Comparison of ENCODE assay signal across 8 cellular contexts in the genomic region with DNA sequence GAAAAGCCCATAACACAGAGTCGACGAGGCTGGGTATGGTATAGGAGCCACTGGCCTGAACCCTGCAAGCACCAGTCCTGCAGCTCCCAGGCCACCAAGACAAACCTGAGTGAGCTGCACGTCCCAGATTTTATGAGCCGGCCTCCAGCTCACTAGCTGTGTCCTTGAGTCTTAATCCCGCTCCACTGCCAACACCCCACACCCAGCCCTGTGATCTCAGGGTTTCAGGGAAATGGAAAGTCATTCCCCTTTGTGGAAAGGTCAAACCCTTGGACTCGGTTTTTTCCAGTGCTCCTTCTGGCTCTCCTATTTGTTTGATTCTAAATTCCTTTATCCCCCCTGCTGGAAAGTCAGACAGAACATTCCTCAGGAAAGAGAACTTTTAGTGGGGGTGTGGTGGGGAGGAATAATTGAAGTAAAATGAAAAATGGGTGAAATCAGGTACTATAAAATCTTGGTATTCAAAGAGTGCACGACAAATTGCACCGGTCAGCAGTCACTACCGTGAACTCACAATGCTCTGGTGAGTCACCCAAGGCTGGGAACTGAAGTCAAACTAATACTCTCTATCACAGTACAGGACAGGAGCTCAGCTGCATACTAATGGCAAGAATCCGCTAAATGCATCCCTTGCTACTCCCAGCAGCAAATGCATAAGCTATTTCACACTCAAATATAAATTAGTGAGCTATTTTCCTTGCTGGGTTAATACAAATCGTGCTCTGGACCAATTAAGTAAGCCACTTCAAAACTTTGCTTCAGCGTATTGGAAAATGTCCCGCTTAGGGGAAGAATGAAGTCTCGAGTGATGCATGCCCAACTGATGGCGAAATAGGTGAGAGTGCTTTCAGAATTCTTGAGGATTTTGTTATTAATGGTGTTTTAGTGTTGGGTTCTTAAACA. TPM values are rescaled to one million over a fixed set of nuclear protein-coding genes. Genes with fewer than 3 reads are reported as not detected.
DNase-seq lines count a peak whose midpoint lies in the region; ATAC-seq lines count a peak whose summit lies in the region.

No MANE protein-coding gene starts in this region.

- H3K4me3 ChIP-seq in MG63 = no peak overlapping the region
- H3K4me3 ChIP-seq in mucosa of rectum (ENCODE audit: low read length in 2 of 2) = peak overlapping the region; percentile 14 to 37

- H3K36me3 ChIP-seq in MG63 = no peaks in the 10 kb centered on the region; the same call in 1 of the 2 replicates
- H3K36me3 ChIP-seq in mucosa of rectum (ENCODE audit: control insufficient read depth in 2 of 2, insufficient read depth in 2 of 2, low read length in 2 of 2) = no peaks in the 10 kb centered on the region

- H3K4me1 ChIP-seq in mucosa of rectum (ENCODE audit: control insufficient read depth in 2 of 2, insufficient read depth in 2 of 2, low read length in 2 of 2) = peaks cover 32 to 42% of the 10 kb centered on the region in 2 donors

- H3K9me3 ChIP-seq in MG63 = no peaks in the 10 kb centered on the region
- no peaks in the 10 kb centered on the region for H3K9me3 ChIP-seq in mucosa of rectum (ENCODE audit: control insufficient read depth in 2 of 2, low read length in 2 of 2)

- peak overlapping the region; percentile 36 to 57 for H3K9ac ChIP-seq in mucosa of rectum (ENCODE audit: low read depth in 1 of 2, low read length in 2 of 2)

- peak; percentile 83 for DNase-seq in A172 (ENCODE audit: low spot score)
- DNase-seq in MG63 = peak; percentile 74
- peak; percentile 46 for DNase-seq in dedifferentiated amniotic fluid mesenchymal stem cell (ENCODE audit: extremely low spot score)
- DNase-seq in DMS153 (lab: John Stamatoyannopoulos, UW) = no peak

- H3K27ac ChIP-seq in mucosa of rectum (ENCODE audit: low read depth in 2 of 2, low read length in 2 of 2) = peak overlapping the region; percentile 80 to 86

- no peaks in the 10 kb centered on the region for H3K27me3 ChIP-seq in MG63
- no peaks in the 10 kb centered on the region for H3K27me3 ChIP-seq in mucosa of rectum (ENCODE audit: control insufficient read depth in 2 of 2, insufficient read depth in 2 of 2, low read length in 2 of 2)

- ATAC-seq in GM21529 (IDR thresholded peaks at IDR 0.05; ENCODE audit: unreplicated experiment) (no peak), HG02588 (IDR thresholded peaks at IDR 0.05; ENCODE audit: unreplicated experiment) (no peak)
- no peak for ATAC-seq in activated CD4-positive, CD25-positive, alpha-beta regulatory T cell treated with anti-CD3 and anti-CD28 coated beads, Interleukin-2, amount 50 U/mL, for 24 hours

RNA-seq across cellular contexts. Expression of a gene that starts 9.0 kb away (rescaled TPM):
- total RNA-seq in A172 (2014; rRNA removed; shearing (Covaris generic)) = 1.8 and 3.6 TPM in 2 replicates
- total RNA-seq in MG63 (2014; rRNA removed; shearing (Covaris generic); ENCODE audit: low replicate concordance) = 0.69 and 1.6 TPM in 2 replicates
